Comparison of ENCODE assay signal across 8 cellular contexts in genomic region chr10:14904316-14904732, GRCh38. TPM values are rescaled to one million over a fixed set of nuclear protein-coding genes. Genes with fewer than 3 reads are reported as not detected.
A peak's percentile ranks its signal among the peaks of the same experiment; 100 is the strongest.
DNase-seq lines count a peak whose midpoint lies in the region; ATAC-seq, FAIRE-seq and TF ChIP-seq lines count a peak whose summit lies in the region.

No MANE protein-coding gene starts in this region.

- intact Hi-C loops in GM12878 (cut with micrococcal nuclease; ENCODE audit: unreplicated experiment) = no loop called here
- intact Hi-C loops in right lobe of liver (cut with DNase I) = no loop called here

- no TSS peak for BruUV-seq in GM12878 (replicated peaks; lab: Mats Ljungman, UMichigan)

- RAD21 ChIA-PET in GM12878 (lab: Charles Lee; ENCODE audit: unreplicated experiment) = no interaction called here

- no peaks in the 10 kb centered on the region for H3K79me2 ChIP-seq in GM12878 (ENCODE audit: control insufficient read depth, insufficient read depth, low read length)

- CTCF ChIA-PET in AG04449 (lab: Yijun Ruan, JAX) = interaction anchor here (0.8 to 2.4 kb wide), 9 partner anchors 12 to 417 kb away, joined by 3 to 9 read pairs (median 6); partner anchors contain the start of gene SUV39H2
- CTCF ChIA-PET in GM12878 (lab: Yijun Ruan, JAX) = interaction anchor here (0.9 to 5.2 kb wide), 13 partner anchors 8 to 367 kb away, joined by 3 to 31 read pairs (median 4); partner anchors contain the start of gene MEIG1

- H3K36me3 ChIP-seq in GM12878 (ENCODE audit: control insufficient read depth in 2 of 2, insufficient read depth in 2 of 2, low read length in 1 of 2) = peaks cover 6 to 42% of the 10 kb centered on the region in 2 experiments
- peaks cover 0 to 6% (median 0%) of the 10 kb centered on the region in 4 donors for H3K36me3 ChIP-seq in right lobe of liver

- H3K27ac ChIP-seq in GM12878 (ENCODE audit: control insufficient read depth, insufficient read depth) = no peak overlapping the region
- no peak overlapping the region for H3K27ac ChIP-seq in right lobe of liver

- H3K9me3 ChIP-seq in GM12878 (replicated peaks; ENCODE audit: control insufficient read depth, insufficient read depth, low read length) = no peaks in the 10 kb centered on the region; the same call in 2 of the 3 replicates
- no peaks in the 10 kb centered on the region for H3K9me3 ChIP-seq in right lobe of liver

- WGBS in GM12878 (ENCODE audit: insufficient coverage, insufficient replicate concordance, low lambda C conversion rate, missing lambda C conversion rate) = 0% methylated on average over 1 of the region's 1 CpG
- WGBS in right lobe of liver (ENCODE audit: insufficient coverage, low coverage, low lambda C conversion rate, missing lambda C conversion rate) = 24% methylated on average over 1 of the region's 1 CpG

- FAIRE-seq in GM12878 (lab: Jason Lieb, UNC) = no peak

- TF ChIP-seq RAD21 in GM12878 (IDR thresholded peaks at IDR 0.05; ENCODE audit: insufficient read depth, low read depth, low read length) = peak; percentile 31; the same call in 1 of the 2 replicates

- ATAC-seq in GM12878 (peak; percentile 88), right lobe of liver (peak; percentile 53 to 67 (median 59)), HG02884 (IDR thresholded peaks at IDR 0.05; ENCODE audit: unreplicated experiment) (no peak)

- TF ChIP-seq CTCF in AG04449 (IDR thresholded peaks at IDR 0.05; ENCODE audit: insufficient read depth, low read length, missing control alignments) = peak; percentile 41
- TF ChIP-seq CTCF in LNCAP (IDR thresholded peaks at IDR 0.05) = peak; percentile 54
- TF ChIP-seq CTCF in GM12878 (IDR thresholded peaks at IDR 0.05 in 2 of 3, conservative IDR thresholded peaks at IDR 0.05 in 1 of 3; ENCODE audit: control insufficient read depth in 2 of 3, extremely low read depth in 1 of 3, insufficient read depth in 1 of 3, low read depth in 3 of 3, low read length in 3 of 3) = peak; percentile 41 to 57 (median 51)
- TF ChIP-seq CTCF in right lobe of liver (IDR thresholded peaks at IDR 0.05) = peak; percentile 30 to 56 (median 49)

- TF ChIP-seq POLR2A in GM12878 (IDR thresholded peaks at IDR 0.05; ENCODE audit: low read depth, low read length) = no peak
- no peak for TF ChIP-seq POLR2A in right lobe of liver (IDR thresholded peaks at IDR 0.05)

- no peak overlapping the region for H3K4me3 ChIP-seq in AG04449 (ENCODE audit: low read depth, low read length)
- H3K4me3 ChIP-seq in GM12878 = no peak overlapping the region
- H3K4me3 ChIP-seq in right lobe of liver = no peak overlapping the region

- H3K27me3 ChIP-seq in GM12878 (replicated peaks in 1 of 2; ENCODE audit: control insufficient read depth in 2 of 2, insufficient read depth in 2 of 2, low read length in 1 of 2) (no peaks in the 10 kb centered on the region), right lobe of liver (no peaks in the 10 kb centered on the region)

- DNase-seq in AG04449 (ENCODE audit: low read depth, low spot score) (no peak), ELF-1 (ENCODE audit: low read depth, low spot score) (peak; percentile 10), GM12878 (ENCODE audit: low read depth, low spot score) (no peak), right lobe of liver (no peak), NCI-H524 treated with DMSO at 0.1 percent for 48 hours (lab: John Stamatoyannopoulos, UW) (no peak), GF-D8 (lab: John Stamatoyannopoulos, UW) (no peak)

- H4K20me1 ChIP-seq in GM12878 (ENCODE audit: control insufficient read depth, insufficient read depth) = no peaks in the 10 kb centered on the region

- SMC1A ChIA-PET in GM12878 (lab: Charles Lee; ENCODE audit: uncharacterized antibody, unreplicated experiment) = interaction anchor here (0.6 to 2.0 kb wide), 8 partner anchors 14 to 1796 kb away, joined by 3 to 8 read pairs (median 4); no protein-coding TSS in a partner anchor

- POLR2A ChIA-PET in AG04449 (lab: Yijun Ruan, JAX) = no interaction called here
- POLR2A ChIA-PET in GM12878 (lab: Charles Lee) = no interaction called here

- in situ Hi-C loops in GM12878 (cut with MboI) = no loop called here

- no peak overlapping the region for H3K4me2 ChIP-seq in GM12878 (ENCODE audit: control insufficient read depth, insufficient read depth)

- H3K4me1 ChIP-seq in GM12878 (ENCODE audit: control insufficient read depth, insufficient read depth, low read length) = no peaks in the 10 kb centered on the region
- H3K4me1 ChIP-seq in right lobe of liver = no peaks in the 10 kb centered on the region

- H2AFZ ChIP-seq in GM12878 (ENCODE audit: control insufficient read depth, low read depth, low read length) = no peak overlapping the region

- TF ChIP-seq EP300 in GM12878 (IDR thresholded peaks at IDR 0.05; ENCODE audit: borderline replicate concordance in 1 of 2, control insufficient read depth in 1 of 2, low read depth in 2 of 2, low read length in 2 of 2) = no peak

- H3K9ac ChIP-seq in GM12878 (ENCODE audit: control insufficient read depth, insufficient read depth, low read length) = no peak overlapping the region

TF ChIP-seq in GM12878, 131 proteins besides CTCF, POLR2A, EP300 and RAD21 (continues in another document):
- TF ChIP-seq RBBP5 (conservative IDR thresholded peaks at IDR 0.05) (no peak), E2F4 (IDR thresholded peaks at IDR 0.05; ENCODE audit: low read depth, low read length) (no peak), CBX5 (IDR thresholded peaks at IDR 0.05; ENCODE audit: low read depth) (no peak), FOXK2 (IDR thresholded peaks at IDR 0.05) (no peak)

RNA-seq across cellular contexts. Expression of gene SUV39H2, which starts 25.7 kb away (rescaled TPM):
- total RNA-seq in GM12878 (2013; cell fraction: nucleolus; rRNA removed) = 50.3 and 53.7 TPM in 2 replicates
- total RNA-seq in GM12878 (2014; rRNA removed) = 24.3 and 27.6 TPM in 2 replicates
- total RNA-seq in GM12878 (2014; rRNA removed; fragmentation: Illumina TruSeq; extraction: Trizol) = 32.3 and 32.6 TPM in 2 replicates
- total RNA-seq in GM12878 (2021) = 25.8 and 26.9 TPM in 2 replicates
- polyA plus RNA-seq in GM12878 (2011; ENCODE audit: low read depth) = 10.0 TPM
- polyA plus RNA-seq in GM12878 (2011; rRNA removed) = 26.1 and 43.4 TPM in 2 replicates
- 10.1 and 15.2 TPM in 2 replicates for polyA plus RNA-seq in GM12878 (2011; cell fraction: cytosol; rRNA removed)
- 12.7 and 16.4 TPM in 2 replicates for polyA plus RNA-seq in GM12878 (2011; cell fraction: nucleus; rRNA removed)
- 11.1 and 13.8 TPM in 2 replicates for polyA plus RNA-seq in GM12878 (2012)
- 41.1 and 45.0 TPM in 2 replicates for polyA plus RNA-seq in GM12878 (2014; fragmentation: Illumina TruSeq; extraction: Trizol)
- 10 to 100 TPM; 26.5 to 40.3 TPM for polyA plus RNA-seq in GM12878 (2014; fragmentation: Nextera tagmentation; extraction: Ambion mirVana)
- polyA plus RNA-seq in GM12878 (2014; rRNA removed) = 17.9 and 27.4 TPM in 2 replicates
- 10 to 100 TPM; 33.7 to 36.4 TPM for polyA plus RNA-seq in GM12878 (2016; fragmentation: Nextera tagmentation; extraction: Ambion mirVana)
- polyA minus RNA-seq in GM12878 (2011; rRNA and poly(A)+ RNA removed) = 16.2 and 29.9 TPM in 2 replicates
- 11.0 and 14.3 TPM in 2 replicates for polyA minus RNA-seq in GM12878 (2011; cell fraction: cytosol; rRNA and poly(A)+ RNA removed)
- polyA minus RNA-seq in GM12878 (2011; cell fraction: nucleus; rRNA and poly(A)+ RNA removed) = 9.2 and 16.4 TPM in 2 replicates
- total RNA-seq in right lobe of liver = 1 to 10 TPM; 2.8 to 6.0 (median 4.1) TPM

RNA-seq across cellular contexts. Expression of gene DCLRE1C, which starts 49.6 kb away (rescaled TPM):
- total RNA-seq in GM12878 (2013; cell fraction: nucleolus; rRNA removed) = 40.7 and 42.5 TPM in 2 replicates
- total RNA-seq in GM12878 (2014; rRNA removed) (24.6 and 25.8 TPM in 2 replicates), GM12878 (2014; rRNA removed; fragmentation: Illumina TruSeq; extraction: Trizol) (29.5 and 32.1 TPM in 2 replicates), GM12878 (2021) (19.8 and 20.6 TPM in 2 replicates), right lobe of liver (1 to 10 TPM; 1.7 to 5.0 (median 3.0) TPM)
- polyA plus RNA-seq in GM12878 (2011; ENCODE audit: low read depth) = 10.0 TPM
- polyA plus RNA-seq in GM12878 (2011; rRNA removed) (19.3 and 26.3 TPM in 2 replicates), GM12878 (2014; fragmentation: Illumina TruSeq; extraction: Trizol) (28.7 and 29.2 TPM in 2 replicates), GM12878 (2014; fragmentation: Nextera tagmentation; extraction: Ambion mirVana) (10 to 100 TPM; 15.7 to 26.2 TPM), GM12878 (2014; rRNA removed) (18.5 and 20.3 TPM in 2 replicates), GM12878 (2016; fragmentation: Nextera tagmentation; extraction: Ambion mirVana) (10 to 100 TPM; 35.7 to 43.4 TPM)
- polyA plus RNA-seq in GM12878 (2011; cell fraction: cytosol; rRNA removed) = 11.7 and 14.1 TPM in 2 replicates
- 20.8 and 25.3 TPM in 2 replicates for polyA plus RNA-seq in GM12878 (2011; cell fraction: nucleus; rRNA removed)
- 10.1 and 11.8 TPM in 2 replicates for polyA plus RNA-seq in GM12878 (2012)
- 19.5 and 24.3 TPM in 2 replicates for polyA minus RNA-seq in GM12878 (2011; rRNA and poly(A)+ RNA removed)
- polyA minus RNA-seq in GM12878 (2011; cell fraction: cytosol; rRNA and poly(A)+ RNA removed) = 6.4 and 10.0 TPM in 2 replicates
- 18.4 and 27.3 TPM in 2 replicates for polyA minus RNA-seq in GM12878 (2011; cell fraction: nucleus; rRNA and poly(A)+ RNA removed)

RNA-seq across cellular contexts. Expression of gene MEIG1, which starts 54.9 kb away (rescaled TPM):
- not detected in 2 replicates for total RNA-seq in GM12878 (2013; cell fraction: nucleolus; rRNA removed)
- total RNA-seq in GM12878 (2014; rRNA removed) = not detected in 2 replicates
- 0.67 TPM in 1 of 2 replicates, not detected in the other for total RNA-seq in GM12878 (2014; rRNA removed; fragmentation: Illumina TruSeq; extraction: Trizol)
- not detected in 2 replicates for total RNA-seq in GM12878 (2021)
- polyA plus RNA-seq in GM12878 (2011; ENCODE audit: low read depth) = not detected
- 0.22 and 0.62 TPM in 2 replicates for polyA plus RNA-seq in GM12878 (2011; rRNA removed)
- not detected in 2 replicates for polyA plus RNA-seq in GM12878 (2011; cell fraction: cytosol; rRNA removed)
- not detected in 2 replicates for polyA plus RNA-seq in GM12878 (2011; cell fraction: nucleus; rRNA removed)
- not detected in 2 replicates for polyA plus RNA-seq in GM12878 (2012)
- polyA plus RNA-seq in GM12878 (2014; fragmentation: Illumina TruSeq; extraction: Trizol) = 0.13 TPM in 1 of 2 replicates, not detected in the other
- under 1 TPM; 0.79 to 0.80 TPM for polyA plus RNA-seq in GM12878 (2014; fragmentation: Nextera tagmentation; extraction: Ambion mirVana)
- polyA plus RNA-seq in GM12878 (2014; rRNA removed) = 0.71 and 1.1 TPM in 2 replicates
- 1 to 10 TPM; 1.8 to 1.9 TPM for polyA plus RNA-seq in GM12878 (2016; fragmentation: Nextera tagmentation; extraction: Ambion mirVana)
- not detected in 2 replicates for polyA minus RNA-seq in GM12878 (2011; rRNA and poly(A)+ RNA removed)
- polyA minus RNA-seq in GM12878 (2011; cell fraction: cytosol; rRNA and poly(A)+ RNA removed) = not detected in 2 replicates
- polyA minus RNA-seq in GM12878 (2011; cell fraction: nucleus; rRNA and poly(A)+ RNA removed) = not detected in 2 replicates
- total RNA-seq in right lobe of liver = under 1 TPM in 1 of 6 experiments, not detected in 5; 0.51 TPM
